Comparison of ENCODE assay signal across 1 cellular context in genomic region chr16:22297114-22297870, GRCh38.
TF ChIP-seq lines count a peak whose summit lies in the region.

POLR3E (plus strand) TSS chr16:22297409; CDS start chr16:22302969, 5,560 bp downstream.

TF ChIP-seq in HCT116, 20 proteins besides CTCF, POLR2A, EP300 and RAD21 (continued from another document):
- peak; percentile 34 for TF ChIP-seq ZBTB33 (IDR thresholded peaks at IDR 0.05; ENCODE audit: extremely low read depth, insufficient replicate concordance, low read length)
